ENCODE assay signal across 6 cellular contexts in the genomic region with DNA sequence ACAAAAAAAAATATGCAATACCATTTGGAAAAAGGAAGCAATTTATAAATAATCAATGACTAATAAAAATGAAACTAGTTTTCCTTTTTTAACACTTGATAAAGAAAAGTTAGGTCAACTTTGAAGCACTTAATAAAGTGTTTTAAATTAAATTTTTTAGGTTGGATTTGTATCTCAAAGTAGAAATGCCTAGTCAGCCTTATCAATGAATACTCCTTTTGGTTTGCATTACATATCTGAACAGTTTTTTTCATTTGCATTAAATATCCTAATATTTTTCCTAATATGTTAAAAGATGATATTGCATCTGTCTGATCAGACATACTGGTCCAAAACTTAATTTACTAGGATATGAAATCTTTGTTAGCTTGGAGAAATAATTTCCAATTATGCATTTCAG.
"Had no signal": no experiment of that assay in that cellular context is flagged by ENCODE, and none has a peak within 500 bp of the region (broad histone marks: within the 10 kb centered on the region; RNA-seq: fewer than 3 reads in every experiment).

No MANE protein-coding gene starts in this region.

- H3K9ac ChIP-seq: KMS-11 had no signal

- DNase-seq: Karpas-422, KBM-7, KG1 had no signal

- H3K27ac ChIP-seq: HL-60, KMS-11 had no signal

- FAIRE-seq: HTR-8/SVneo had no signal

- H3K4me2 ChIP-seq: KMS-11 had no signal
